9 cellular contexts compared by ENCODE assay signal in the genomic region with DNA sequence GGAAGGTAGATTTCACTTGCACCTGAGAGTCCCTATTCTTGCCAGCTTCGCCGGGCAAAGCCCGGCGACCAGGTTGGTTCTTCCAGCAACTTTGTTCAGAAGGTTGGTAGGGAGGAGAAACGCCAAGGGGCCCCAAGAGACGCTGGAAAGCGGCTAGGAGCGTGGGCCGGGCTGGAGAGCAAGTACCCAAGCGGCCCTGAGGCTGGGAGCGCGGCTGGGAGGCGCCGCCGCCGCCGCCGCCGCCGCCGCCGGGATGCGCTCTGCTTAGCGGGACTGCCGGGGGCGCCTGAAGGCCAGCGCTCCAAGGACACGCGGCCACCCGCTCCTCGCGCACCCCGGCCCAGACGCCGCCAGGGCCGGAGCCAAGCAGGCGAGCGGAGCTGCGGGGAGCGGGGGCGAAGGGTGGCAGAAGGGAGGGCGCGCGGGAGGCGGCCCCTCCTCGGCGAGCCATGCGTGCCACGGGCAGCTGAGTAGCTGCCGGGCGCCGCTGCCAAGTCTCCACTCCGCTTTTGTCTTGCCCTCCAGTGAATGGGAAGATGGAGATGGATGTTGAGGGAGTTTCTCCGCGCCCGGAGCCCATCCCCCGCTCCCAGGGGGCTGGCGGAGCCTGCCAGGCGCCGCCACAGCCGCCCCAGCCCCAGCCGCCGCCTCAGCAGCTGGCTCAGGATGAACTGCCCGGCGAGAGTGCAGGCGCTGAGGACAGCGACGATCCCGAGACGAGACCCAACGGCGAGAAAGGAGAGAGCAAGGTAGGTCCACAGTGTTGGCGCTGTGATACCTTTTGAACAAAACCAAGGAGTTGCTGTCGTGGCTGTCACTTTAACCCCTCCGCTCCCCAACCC.
DNase-seq lines count a peak whose midpoint lies in the region; ATAC-seq, FAIRE-seq and TF ChIP-seq lines count a peak whose summit lies in the region.
"Had no signal": no experiment of that assay in that cellular context is flagged by ENCODE, and none has a peak within 500 bp of the region (broad histone marks: within the 10 kb centered on the region; RNA-seq: fewer than 3 reads in every experiment).

No MANE protein-coding gene starts in this region.

- no peak overlapping the region for H3K27ac Mint-ChIP-seq in stimulated activated naive CD8-positive, alpha-beta T cell treated with anti-CD3 and anti-CD28 coated beads, Interleukin-15, amount 100 ng/mL, for 72 hours

- TF ChIP-seq POLR2A in erythroblast (IDR thresholded peaks at IDR 0.05; ENCODE audit: low read length), result no peak

- H3K4me3 ChIP-seq in lung, result peak overlapping the region; percentile 11

- no peaks in the 10 kb centered on the region for H3K27me3 ChIP-seq in lung (ENCODE audit: control insufficient read depth, insufficient read depth)

- no peak overlapping the region for H3K27ac ChIP-seq in lung (ENCODE audit: low read depth in 1 of 2, low read length in 1 of 2)

- H3K4me1 Mint-ChIP-seq in stimulated activated naive CD8-positive, alpha-beta T cell treated with anti-CD3 and anti-CD28 coated beads, Interleukin-15, amount 100 ng/mL, for 72 hours, result peaks cover 8% of the 10 kb centered on the region

- H3K9me3 ChIP-seq in lung (ENCODE audit: control insufficient read depth in 2 of 2, insufficient read depth in 1 of 2, low read length in 1 of 2), result no peaks in the 10 kb centered on the region

- 1 to 2% methylated on average over 49 to 75 of the region's 75 CpGs for WGBS in lung, 2 donors

- peak overlapping the region in 1 of 2 donors; percentile 13 for H3K4me3 Mint-ChIP-seq in stimulated activated naive CD8-positive, alpha-beta T cell treated with anti-CD3 and anti-CD28 coated beads, Interleukin-15, amount 100 ng/mL, for 72 hours

- FAIRE-seq in urothelium cell line (lab: Jason Lieb, UNC), result no peak

- no peaks in the 10 kb centered on the region for H3K36me3 ChIP-seq in lung (ENCODE audit: control insufficient read depth in 2 of 2, insufficient read depth in 2 of 2, low read length in 2 of 2)

- no peaks in the 10 kb centered on the region for H3K9me3 Mint-ChIP-seq in stimulated activated naive CD8-positive, alpha-beta T cell treated with anti-CD3 and anti-CD28 coated beads, Interleukin-15, amount 100 ng/mL, for 72 hours

- DNase-seq in stimulated activated naive CD8-positive, alpha-beta T cell treated with anti-CD3 and anti-CD28 coated beads, Interleukin-15, amount 100 ng/mL, for 72 hours, result no peak
- DNase-seq in stimulated activated naive CD8-positive, alpha-beta T cell treated with anti-CD3 and anti-CD28 coated beads, Interleukin-15, Interleukin-2, amounts not matched to agents 100 U/mL and 50 U/mL, for 24 hours, result no peak
- peak; percentile 4 for DNase-seq in cerebellum (ENCODE audit: low spot score)
- no peak for DNase-seq in lung (ENCODE audit: low spot score)
- peak; percentile 64 for DNase-seq in urothelium cell line (ENCODE audit: low spot score)
- DNase-seq in activated CD4-positive, alpha-beta T cell treated with anti-CD3 and anti-CD28 coated beads, Interleukin-2, amount 50 U/mL, for 48 hours, result no peak
- no peak for DNase-seq in erythroblast (lab: John Stamatoyannopoulos, UW)
- DNase-seq: naive B cell had no signal

- peaks cover 0 to 10% of the 10 kb centered on the region in 2 donors for H3K4me1 ChIP-seq in lung (ENCODE audit: control insufficient read depth in 2 of 2, insufficient read depth in 2 of 2, low read length in 2 of 2)

- ATAC-seq in stimulated activated naive CD8-positive, alpha-beta T cell treated with anti-CD3 and anti-CD28 coated beads, Interleukin-15, amount 100 ng/mL, for 72 hours, result peak; percentile 41
- no peak for ATAC-seq in stimulated activated naive CD8-positive, alpha-beta T cell treated with anti-CD3 and anti-CD28 coated beads, Interleukin-15, Interleukin-2, amounts not matched to agents 100 U/mL and 50 U/mL, for 24 hours
- peak; percentile 55 for ATAC-seq in lung (ENCODE audit: insufficient read depth, low FRiP score)
- no peak for ATAC-seq in HG02759 (IDR thresholded peaks at IDR 0.05; ENCODE audit: unreplicated experiment)

- no peak for TF ChIP-seq CTCF in lung (IDR thresholded peaks at IDR 0.05; ENCODE audit: control extremely low read depth, extremely low read depth)

- peaks cover 70% of the 10 kb centered on the region for H3K27me3 Mint-ChIP-seq in stimulated activated naive CD8-positive, alpha-beta T cell treated with anti-CD3 and anti-CD28 coated beads, Interleukin-15, amount 100 ng/mL, for 72 hours

Comparison
In these comparisons a context has a peak if more than half of its experiments do, and no peak if none do; other contexts are left out.
1. ATAC-seq: peak in stimulated activated naive CD8-positive, alpha-beta T cell treated with anti-CD3 and anti-CD28 coated beads, Interleukin-15, amount 100 ng/mL, for 72 hours (single experiment) and lung (single experiment); none in stimulated activated naive CD8-positive, alpha-beta T cell treated with anti-CD3 and anti-CD28 coated beads, Interleukin-15, Interleukin-2, amounts not matched to agents 100 U/mL and 50 U/mL, for 24 hours (single experiment) and HG02759 (single experiment).
2. DNase-seq: peak in cerebellum (single experiment) and urothelium cell line (single experiment); none in stimulated activated naive CD8-positive, alpha-beta T cell treated with anti-CD3 and anti-CD28 coated beads, Interleukin-15, amount 100 ng/mL, for 72 hours (0 of 2), stimulated activated naive CD8-positive, alpha-beta T cell treated with anti-CD3 and anti-CD28 coated beads, Interleukin-15, Interleukin-2, amounts not matched to agents 100 U/mL and 50 U/mL, for 24 hours (single experiment), lung (single experiment), activated CD4-positive, alpha-beta T cell treated with anti-CD3 and anti-CD28 coated beads, Interleukin-2, amount 50 U/mL, for 48 hours (0 of 2) and erythroblast (0 of 2).